In the genomic region with DNA sequence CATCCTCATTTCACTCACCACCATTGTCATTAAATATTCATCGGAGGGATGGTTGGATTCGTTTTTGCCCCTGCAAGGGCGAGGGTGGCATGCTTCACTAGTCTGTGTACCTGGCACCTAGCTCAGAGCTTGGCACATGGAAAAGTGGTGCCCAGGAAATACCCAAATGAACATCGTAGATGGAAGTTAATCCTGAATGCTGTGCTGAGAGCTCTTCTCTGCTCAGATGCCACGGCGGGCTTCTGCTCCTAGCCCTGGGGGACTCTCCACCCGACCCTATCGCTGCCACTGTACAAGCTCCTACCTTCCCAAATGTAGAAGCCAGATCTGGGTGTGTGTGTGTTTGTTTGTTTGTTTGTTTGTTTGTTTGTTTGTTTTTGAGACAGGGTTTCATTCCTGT, we compare ENCODE assay signal across 32 cellular contexts.
"Had no signal": no experiment of that assay in that cellular context is flagged by ENCODE, and none has a peak within 500 bp of the region (broad histone marks: within the 10 kb centered on the region; RNA-seq: fewer than 3 reads in every experiment).

No MANE protein-coding gene starts in this region.

- ATAC-seq: activated CD4-positive, CD25-positive, alpha-beta regulatory T cell treated with anti-CD3 and anti-CD28 coated beads, Interleukin-2, amount 50 U/mL, for 24 hours; activated CD8-positive, alpha-beta T cell treated with anti-CD3 and anti-CD28 coated beads for 36 hours; activated naive CD4-positive, alpha-beta T cell treated with anti-CD3 and anti-CD28 coated beads, Interleukin-2, amount 50 U/mL, for 72 hours; activated T-cell treated with anti-CD3 and anti-CD28 coated beads, Interleukin-2, amount 50 U/mL, for 4 hours; activated T-helper 17 cell treated with anti-CD3 and anti-CD28 coated beads, Interleukin-2, amount 50 U/mL, for 72 hours; effector memory CD8-positive, alpha-beta T cell; gastroesophageal sphincter; T-helper 17 cell had no signal

- H3K27me3 Mint-ChIP-seq: activated naive CD4-positive, alpha-beta T cell treated with anti-CD3 and anti-CD28 coated beads, Interleukin-2, amount 10 ng/mL, durations not matched to agents 7 days and 5 days had no signal

- DNase-seq: activated B cell treated with CpG ODN at 0.5 μM for 24 hours; activated CD4-positive, alpha-beta T cell treated with anti-CD3 and anti-CD28 coated beads for 48 hours; activated CD4-positive, alpha-beta T cell treated with anti-CD3 and anti-CD28 coated beads, Interleukin-2, amount 50 U/mL, for 1 hour; activated CD4-positive, alpha-beta T cell treated with anti-CD3 and anti-CD28 coated beads, Interleukin-2, amount 50 U/mL, for 48 hours; activated CD8-positive, alpha-beta memory T cell treated with anti-CD3 and anti-CD28 coated beads for 24 hours; activated CD8-positive, alpha-beta T cell treated with anti-CD3 and anti-CD28 coated beads for 36 hours; activated gamma-delta T cell; activated naive CD4-positive, alpha-beta T cell; activated naive CD4-positive, alpha-beta T cell treated with anti-CD3 and anti-CD28 coated beads, Interleukin-2, amount 10 ng/mL, durations not matched to agents 7 days and 5 days; activated naive CD8-positive, alpha-beta T cell treated with anti-CD3 and anti-CD28 coated beads, Interleukin-2, amount 10 ng/mL, durations not matched to agents 7 days and 5 days; activated T-cell treated with anti-CD3 and anti-CD28 coated beads, Interleukin-2, amount 50 U/mL, for 4 hours; cortex of kidney; dermis blood vessel endothelial cell; effector CD4-positive, alpha-beta T cell; effector memory CD8-positive, alpha-beta T cell; erythroblast; esophagus squamous epithelium; foreskin melanocyte; T-helper 1 cell; T-helper 17 cell; T1000; WERI-Rb-1 had no signal

- H3K27me3 ChIP-seq: ascending aorta had no signal

- H3K27ac Mint-ChIP-seq: activated B cell treated with CpG ODN at 0.5 μM for 24 hours; activated CD8-positive, alpha-beta T cell treated with anti-CD3 and anti-CD28 coated beads for 36 hours; activated naive CD4-positive, alpha-beta T cell treated with anti-CD3 and anti-CD28 coated beads, Interleukin-2, amount 10 ng/mL, durations not matched to agents 7 days and 5 days; activated naive CD4-positive, alpha-beta T cell treated with anti-CD3 and anti-CD28 coated beads, Interleukin-2, amount 50 U/mL, for 72 hours; activated naive CD8-positive, alpha-beta T cell treated with anti-CD3 and anti-CD28 coated beads, Interleukin-2, amount 10 ng/mL, durations not matched to agents 7 days and 5 days; activated T-helper 17 cell treated with anti-CD3 and anti-CD28 coated beads, Interleukin-2, amount 50 U/mL, for 72 hours; brain; effector memory CD8-positive, alpha-beta T cell; T-helper 17 cell; T-helper 2 cell treated with Interferon-gamma antibody and Interleukin-4, amounts not matched to agents 5 μg/mL and 100 μg/mL, for 36 hours had no signal

- H3K36me3 Mint-ChIP-seq: activated naive CD4-positive, alpha-beta T cell treated with anti-CD3 and anti-CD28 coated beads, Interleukin-2, amount 10 ng/mL, durations not matched to agents 7 days and 5 days; activated naive CD4-positive, alpha-beta T cell treated with anti-CD3 and anti-CD28 coated beads, Interleukin-2, amount 50 U/mL, for 72 hours; activated naive CD8-positive, alpha-beta T cell treated with anti-CD3 and anti-CD28 coated beads, Interleukin-2, amount 10 ng/mL, durations not matched to agents 7 days and 5 days; brain had no signal

- H3K4me3 ChIP-seq: ascending aorta, breast epithelium, cardiac muscle cell, esophagus squamous epithelium, gastroesophageal sphincter had no signal

- H3K4me1 Mint-ChIP-seq: activated B cell treated with CpG ODN at 0.5 μM for 24 hours; activated naive CD4-positive, alpha-beta T cell treated with anti-CD3 and anti-CD28 coated beads, Interleukin-2, amount 10 ng/mL, durations not matched to agents 7 days and 5 days; activated naive CD8-positive, alpha-beta T cell treated with anti-CD3 and anti-CD28 coated beads, Interleukin-2, amount 10 ng/mL, durations not matched to agents 7 days and 5 days; activated T-helper 17 cell treated with anti-CD3 and anti-CD28 coated beads, Interleukin-2, amount 50 U/mL, for 72 hours; brain; central memory CD8-positive, alpha-beta T cell; T-helper 17 cell had no signal

- H3K4me3 Mint-ChIP-seq: activated B cell treated with CpG ODN at 0.5 μM for 24 hours; activated CD8-positive, alpha-beta T cell treated with anti-CD3 and anti-CD28 coated beads for 36 hours; activated naive CD4-positive, alpha-beta T cell treated with anti-CD3 and anti-CD28 coated beads, Interleukin-2, amount 10 ng/mL, durations not matched to agents 7 days and 5 days; activated naive CD8-positive, alpha-beta T cell treated with anti-CD3 and anti-CD28 coated beads, Interleukin-2, amount 10 ng/mL, durations not matched to agents 7 days and 5 days; activated T-cell treated with anti-CD3 and anti-CD28 coated beads, Interleukin-2, amount 50 U/mL, for 4 hours; activated T-helper 17 cell treated with anti-CD3 and anti-CD28 coated beads, Interleukin-2, amount 50 U/mL, for 72 hours; brain; central memory CD8-positive, alpha-beta T cell; effector memory CD8-positive, alpha-beta T cell; T-helper 17 cell; T-helper 2 cell treated with Interferon-gamma antibody and Interleukin-4, amounts not matched to agents 5 μg/mL and 100 μg/mL, for 36 hours had no signal

- H3K36me3 ChIP-seq: ascending aorta, breast epithelium, cardiac muscle cell, esophagus squamous epithelium, gastroesophageal sphincter, WERI-Rb-1 had no signal

- H3K4me1 ChIP-seq: ascending aorta, breast epithelium, esophagus squamous epithelium, gastroesophageal sphincter had no signal

- H3K27ac ChIP-seq: ascending aorta, breast epithelium, cardiac muscle cell, esophagus squamous epithelium, gastroesophageal sphincter, WERI-Rb-1 had no signal

- H3K9me3 ChIP-seq: ascending aorta, breast epithelium, esophagus squamous epithelium, gastroesophageal sphincter had no signal

- H3K9me3 Mint-ChIP-seq: activated B cell treated with CpG ODN at 0.5 μM for 24 hours; activated CD8-positive, alpha-beta T cell treated with anti-CD3 and anti-CD28 coated beads for 36 hours; activated naive CD4-positive, alpha-beta T cell treated with anti-CD3 and anti-CD28 coated beads, Interleukin-2, amount 10 ng/mL, durations not matched to agents 7 days and 5 days; activated naive CD4-positive, alpha-beta T cell treated with anti-CD3 and anti-CD28 coated beads, Interleukin-2, amount 50 U/mL, for 72 hours; activated naive CD8-positive, alpha-beta T cell treated with anti-CD3 and anti-CD28 coated beads, Interleukin-2, amount 10 ng/mL, durations not matched to agents 7 days and 5 days; activated T-cell treated with anti-CD3 and anti-CD28 coated beads, Interleukin-2, amount 50 U/mL, for 4 hours; activated T-helper 17 cell treated with anti-CD3 and anti-CD28 coated beads, Interleukin-2, amount 50 U/mL, for 72 hours; brain; central memory CD8-positive, alpha-beta T cell; effector memory CD8-positive, alpha-beta T cell; T-helper 2 cell treated with Interferon-gamma antibody and Interleukin-4, amounts not matched to agents 5 μg/mL and 100 μg/mL, for 36 hours had no signal
